In genomic region chr11:66119348-66120133, GRCh38 we compare ENCODE assay signal across 1 cellular context.
TF ChIP-seq lines count a peak whose summit lies in the region.

No MANE protein-coding gene starts in this region.

TF ChIP-seq in SK-N-SH, 30 proteins besides CTCF, POLR2A, EP300 and RAD21 (continued from another document):
- TF ChIP-seq IRF3 (IDR thresholded peaks at IDR 0.05; ENCODE audit: low read depth, low read length), result no peak
- peak; percentile 95 for TF ChIP-seq RCOR1 (IDR thresholded peaks at IDR 0.05; ENCODE audit: low read length)
- TF ChIP-seq USF1 (IDR thresholded peaks at IDR 0.05; ENCODE audit: borderline replicate concordance, low read depth), result no peak
- TF ChIP-seq, protein P1, sequence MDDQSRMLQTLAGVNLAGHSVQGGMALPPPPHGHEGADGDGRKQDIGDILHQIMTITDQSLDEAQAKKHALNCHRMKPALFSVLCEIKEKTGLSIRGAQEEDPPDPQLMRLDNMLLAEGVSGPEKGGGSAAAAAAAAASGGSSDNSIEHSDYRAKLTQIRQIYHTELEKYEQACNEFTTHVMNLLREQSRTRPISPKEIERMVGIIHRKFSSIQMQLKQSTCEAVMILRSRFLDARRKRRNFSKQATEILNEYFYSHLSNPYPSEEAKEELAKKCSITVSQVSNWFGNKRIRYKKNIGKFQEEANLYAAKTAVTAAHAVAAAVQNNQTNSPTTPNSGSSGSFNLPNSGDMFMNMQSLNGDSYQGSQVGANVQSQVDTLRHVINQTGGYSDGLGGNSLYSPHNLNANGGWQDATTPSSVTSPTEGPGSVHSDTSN (IDR thresholded peaks at IDR 0.05), result peak; percentile 46; the same call in 1 of the 2 replicates
- peak; percentile 89 for TF ChIP-seq TEAD4 (IDR thresholded peaks at IDR 0.05; ENCODE audit: borderline replicate concordance, insufficient read depth)
- TF ChIP-seq EZH2phosphoT487 (IDR thresholded peaks at IDR 0.05; ENCODE audit: borderline replicate concordance, low read depth), result no peak
- TF ChIP-seq MEF2A (IDR thresholded peaks at IDR 0.05; ENCODE audit: borderline replicate concordance, low read depth), result peak; percentile 56; the same call in 1 of the 2 replicates
- TF ChIP-seq ELF1 (IDR thresholded peaks at IDR 0.05), result no peak; the same call in 1 of the 2 replicates
- peak; percentile 70 for TF ChIP-seq GATA2 (CRISPR knock-in tag; IDR thresholded peaks at IDR 0.05)
- TF ChIP-seq TAF1 (IDR thresholded peaks at IDR 0.05; ENCODE audit: borderline replicate concordance, low read depth, low read length), result no peak
